Comparison of ENCODE assay signal across 17 cellular contexts in genomic region chr2:67340118-67341011, GRCh38.
"Had no signal": no experiment of that assay in that cellular context is flagged by ENCODE, and none has a peak within 500 bp of the region (broad histone marks: within the 10 kb centered on the region; RNA-seq: fewer than 3 reads in every experiment).

No MANE protein-coding gene starts in this region.

- DNase-seq: activated CD4-positive, alpha-beta T cell treated with anti-CD3 and anti-CD28 coated beads, Interleukin-2, amount 50 U/mL, for 48 hours; activated gamma-delta T cell treated with Interleukin-2 at 50 U/mL for 16 hours; activated T-cell treated with anti-CD3 and anti-CD28 coated beads for 4 hours; adrenal gland; effector CD8-positive, alpha-beta T cell; left lung; nephron progenitor cell; occipital lobe; posterior cingulate gyrus; stimulated activated CD4-positive, alpha-beta T cell treated with anti-CD3 and anti-CD28 coated beads, Interleukin-12 subunit alpha, Interleukin-12 subunit beta, amount 100 ng/mL, for 4 hours; stimulated activated naive CD8-positive, alpha-beta T cell treated with anti-CD3 and anti-CD28 coated beads, Interleukin-15, Interleukin-2, amounts not matched to agents 100 U/mL and 50 U/mL, for 24 hours; substantia nigra; tibial artery; WERI-Rb-1 had no signal

- H3K9me3 ChIP-seq: adrenal gland, gastroesophageal sphincter, tibial artery had no signal

- H3K27me3 ChIP-seq: adrenal gland, gastroesophageal sphincter, left lung, tibial artery had no signal

- ATAC-seq: activated naive CD4-positive, alpha-beta T cell treated with anti-CD3 and anti-CD28 coated beads, Interleukin-2, amount 50 U/mL, for 72 hours; esophagus mucosa; gastroesophageal sphincter; left lung; stimulated activated naive CD8-positive, alpha-beta T cell treated with anti-CD3 and anti-CD28 coated beads, Interleukin-15, Interleukin-2, amounts not matched to agents 100 U/mL and 50 U/mL, for 24 hours had no signal

- H3K4me3 ChIP-seq: adrenal gland, gastroesophageal sphincter, left lung, tibial artery had no signal

- H3K36me3 ChIP-seq: adrenal gland, gastroesophageal sphincter, left lung, tibial artery, WERI-Rb-1 had no signal

- H3K27ac ChIP-seq: adrenal gland, gastroesophageal sphincter, left lung, tibial artery, WERI-Rb-1 had no signal

- H3K4me1 ChIP-seq: adrenal gland, left lung, tibial artery had no signal
